In the genomic region with DNA sequence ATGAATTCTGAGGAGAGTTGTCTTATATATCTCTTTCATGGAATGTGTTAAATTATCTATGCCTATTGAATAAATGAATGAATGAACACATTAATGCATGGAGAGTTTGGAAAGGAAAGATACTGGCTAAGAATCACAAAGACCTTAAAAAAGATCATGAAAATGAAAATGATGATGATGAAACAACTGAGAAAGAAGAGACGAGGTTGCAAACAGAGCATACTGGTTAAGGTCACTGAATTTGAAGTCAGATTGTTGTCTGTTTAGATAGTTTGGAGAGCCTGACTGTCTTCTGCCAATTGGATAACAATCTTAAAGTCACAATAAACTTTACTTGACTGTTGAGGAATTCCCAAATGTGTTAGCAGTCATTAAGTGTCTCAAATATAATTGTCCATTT, we compare ENCODE assay signal across 28 cellular contexts.
"Had no signal": no experiment of that assay in that cellular context is flagged by ENCODE, and none has a peak within 500 bp of the region (broad histone marks: within the 10 kb centered on the region; RNA-seq: fewer than 3 reads in every experiment).

No MANE protein-coding gene starts in this region.

- H3K27me3 ChIP-seq: breast epithelium, colonic mucosa had no signal

- DNase-seq: activated CD4-positive, alpha-beta T cell treated with anti-CD3 and anti-CD28 coated beads for 48 hours; activated CD4-positive, alpha-beta T cell treated with anti-CD3 and anti-CD28 coated beads, Interleukin-2, amount 50 U/mL, for 4 hours; activated CD4-positive, CD25-positive, alpha-beta regulatory T cell treated with anti-CD3 and anti-CD28 coated beads, Interleukin-2, amount 50 U/mL, for 72 hours; activated CD8-positive, alpha-beta memory T cell treated with anti-CD3 and anti-CD28 coated beads, Interleukin-2, amount 10 ng/mL, durations not matched to agents 7 days and 5 days; activated gamma-delta T cell treated with Interleukin-2 at 50 U/mL for 16 hours; activated naive CD4-positive, alpha-beta T cell treated with anti-CD3 and anti-CD28 coated beads, Interleukin-2, amount 10 ng/mL, durations not matched to agents 7 days and 5 days; activated naive CD8-positive, alpha-beta T cell treated with anti-CD3 and anti-CD28 coated beads for 36 hours; activated T-cell treated with anti-CD3 and anti-CD28 coated beads, Interleukin-2, amount 50 U/mL, for 4 hours; aorta; colonic mucosa; Karpas-422; NCI-H146; NCI-H1930; NCI-H2107; NCI-H2171 treated with DMSO at 0.1 percent for 48 hours; NCI-H226; NCI-H526; NCI-H774; NK-92 treated with Interleukin-12 subunit alpha and Interleukin-12 subunit beta, amount 100 ng/mL, for 24 hours; RPMI8226; T-cell; T-helper 9 cell had no signal

- H3K9me3 Mint-ChIP-seq: activated naive CD4-positive, alpha-beta T cell treated with anti-CD3 and anti-CD28 coated beads, Interleukin-2, amount 10 ng/mL, durations not matched to agents 7 days and 5 days; activated T-helper 17 cell treated with anti-CD3 and anti-CD28 coated beads, Interleukin-2, amount 50 U/mL, for 72 hours had no signal

- H3K4me1 ChIP-seq: breast epithelium, colonic mucosa had no signal

- H3K27me3 Mint-ChIP-seq: activated CD8-positive, alpha-beta memory T cell treated with anti-CD3 and anti-CD28 coated beads, Interleukin-2, amount 10 ng/mL, durations not matched to agents 7 days and 5 days; activated naive CD4-positive, alpha-beta T cell treated with anti-CD3 and anti-CD28 coated beads, Interleukin-2, amount 10 ng/mL, durations not matched to agents 7 days and 5 days; activated naive CD8-positive, alpha-beta T cell treated with anti-CD3 and anti-CD28 coated beads for 36 hours had no signal

- H3K4me1 Mint-ChIP-seq: activated CD8-positive, alpha-beta memory T cell treated with anti-CD3 and anti-CD28 coated beads, Interleukin-2, amount 10 ng/mL, durations not matched to agents 7 days and 5 days; activated naive CD4-positive, alpha-beta T cell treated with anti-CD3 and anti-CD28 coated beads, Interleukin-2, amount 10 ng/mL, durations not matched to agents 7 days and 5 days; activated naive CD8-positive, alpha-beta T cell treated with anti-CD3 and anti-CD28 coated beads for 36 hours; activated T-helper 17 cell treated with anti-CD3 and anti-CD28 coated beads, Interleukin-2, amount 50 U/mL, for 72 hours; T-cell; WTC11 had no signal

- H3K36me3 Mint-ChIP-seq: activated CD8-positive, alpha-beta memory T cell treated with anti-CD3 and anti-CD28 coated beads, Interleukin-2, amount 10 ng/mL, durations not matched to agents 7 days and 5 days; activated naive CD4-positive, alpha-beta T cell treated with anti-CD3 and anti-CD28 coated beads, Interleukin-2, amount 10 ng/mL, durations not matched to agents 7 days and 5 days; activated naive CD8-positive, alpha-beta T cell treated with anti-CD3 and anti-CD28 coated beads for 36 hours; T-cell had no signal

- H3K27ac ChIP-seq: breast epithelium, colonic mucosa, SK-N-MC had no signal

- H3K36me3 ChIP-seq: breast epithelium, colonic mucosa had no signal

- H3K4me3 Mint-ChIP-seq: activated CD8-positive, alpha-beta memory T cell treated with anti-CD3 and anti-CD28 coated beads, Interleukin-2, amount 10 ng/mL, durations not matched to agents 7 days and 5 days; activated naive CD4-positive, alpha-beta T cell treated with anti-CD3 and anti-CD28 coated beads, Interleukin-2, amount 10 ng/mL, durations not matched to agents 7 days and 5 days; activated naive CD8-positive, alpha-beta T cell treated with anti-CD3 and anti-CD28 coated beads for 36 hours; activated T-cell treated with anti-CD3 and anti-CD28 coated beads, Interleukin-2, amount 50 U/mL, for 4 hours; activated T-helper 17 cell treated with anti-CD3 and anti-CD28 coated beads, Interleukin-2, amount 50 U/mL, for 72 hours; T-cell; WTC11 had no signal

- ATAC-seq: activated CD8-positive, alpha-beta memory T cell treated with anti-CD3 and anti-CD28 coated beads, Interleukin-2, amount 10 ng/mL, durations not matched to agents 7 days and 5 days; activated T-cell treated with anti-CD3 and anti-CD28 coated beads, Interleukin-2, amount 50 U/mL, for 4 hours; activated T-helper 17 cell treated with anti-CD3 and anti-CD28 coated beads, Interleukin-2, amount 50 U/mL, for 72 hours; Panc1; Right ventricle myocardium inferior; T-cell; WTC11 had no signal

- H3K4me3 ChIP-seq: breast epithelium, colonic mucosa, SK-N-MC had no signal

- H3K9me3 ChIP-seq: breast epithelium, colonic mucosa had no signal

- H3K27ac Mint-ChIP-seq: activated CD8-positive, alpha-beta memory T cell treated with anti-CD3 and anti-CD28 coated beads, Interleukin-2, amount 10 ng/mL, durations not matched to agents 7 days and 5 days; activated naive CD4-positive, alpha-beta T cell treated with anti-CD3 and anti-CD28 coated beads, Interleukin-2, amount 10 ng/mL, durations not matched to agents 7 days and 5 days; activated naive CD8-positive, alpha-beta T cell treated with anti-CD3 and anti-CD28 coated beads for 36 hours; activated T-helper 17 cell treated with anti-CD3 and anti-CD28 coated beads, Interleukin-2, amount 50 U/mL, for 72 hours; T-cell; WTC11 had no signal
